13 cellular contexts compared by ENCODE assay signal in genomic region chr6:82013561-82014275, GRCh38.
DNase-seq lines count a peak whose midpoint lies in the region; ATAC-seq and TF ChIP-seq lines count a peak whose summit lies in the region.
"Had no signal": no experiment of that assay in that cellular context is flagged by ENCODE, and none has a peak within 500 bp of the region (broad histone marks: within the 10 kb centered on the region; RNA-seq: fewer than 3 reads in every experiment).

No MANE protein-coding gene starts in this region.

- no peaks in the 10 kb centered on the region for H3K79me2 ChIP-seq in mammary epithelial cell (ENCODE audit: insufficient read depth, low read length)

- BruUV-seq in mammary epithelial cell (replicated peaks; lab: Mats Ljungman, UMichigan) = no TSS peak

- peak overlapping the region; percentile 61 for H3K27ac ChIP-seq in mammary epithelial cell (ENCODE audit: insufficient read depth, low read depth, low read length)
- H3K27ac ChIP-seq in right atrium auricular region = peak overlapping the region; percentile 56 to 79
- peak overlapping the region; percentile 61 for H3K27ac ChIP-seq in suprapubic skin

- H3K4me3 Mint-ChIP-seq in T-cell (no peak overlapping the region), type B pancreatic cell (no peak overlapping the region)
- H3K4me3 Mint-ChIP-seq: activated CD4-positive, alpha-beta T cell treated with anti-CD3 and anti-CD28 coated beads, Interleukin-2, amount 10 ng/mL, durations not matched to agents 7 days and 5 days; activated naive CD8-positive, alpha-beta T cell treated with anti-CD3 and anti-CD28 coated beads, Interleukin-2, amount 10 ng/mL, durations not matched to agents 7 days and 5 days; natural killer cell had no signal

- no peaks in the 10 kb centered on the region for H3K27me3 ChIP-seq in mammary epithelial cell (ENCODE audit: insufficient read depth, low read length)
- H3K27me3 ChIP-seq in right atrium auricular region = no peaks in the 10 kb centered on the region
- H3K27me3 ChIP-seq in suprapubic skin = no peaks in the 10 kb centered on the region
- H3K27me3 ChIP-seq: Peyer's patch had no signal

- peak overlapping the region; percentile 65 for H3K4me2 ChIP-seq in mammary epithelial cell (ENCODE audit: insufficient read depth, low read depth, low read length)

- peak overlapping the region; percentile 27 for H3K9ac ChIP-seq in mammary epithelial cell (ENCODE audit: insufficient read depth, low read length)

- H3K27ac Mint-ChIP-seq in T-cell (no peak overlapping the region), type B pancreatic cell (no peak overlapping the region)
- H3K27ac Mint-ChIP-seq: activated CD4-positive, alpha-beta T cell treated with anti-CD3 and anti-CD28 coated beads, Interleukin-2, amount 10 ng/mL, durations not matched to agents 7 days and 5 days; activated naive CD8-positive, alpha-beta T cell treated with anti-CD3 and anti-CD28 coated beads, Interleukin-2, amount 10 ng/mL, durations not matched to agents 7 days and 5 days; natural killer cell had no signal

- H2AFZ ChIP-seq in mammary epithelial cell (ENCODE audit: low read depth, low read length) = peak overlapping the region; percentile 35

- in situ Hi-C loops in mammary epithelial cell (cut with MboI; ENCODE audit: low sequenced_read_pairs in 2 of 2) = loop anchor here (25.0 kb wide), 2 partner anchors 251 to 1401 kb away; partner anchors contain the start of gene TENT5A (in 2 of the 2)

- peaks cover 0 to 15% (median 0%) of the 10 kb centered on the region in 3 donors for H3K9me3 Mint-ChIP-seq in T-cell
- H3K9me3 Mint-ChIP-seq in type B pancreatic cell = peaks cover 1% of the 10 kb centered on the region

- TF ChIP-seq EP300 in suprapubic skin (IDR thresholded peaks at IDR 0.05) = no peak

- WGBS in mammary epithelial cell (ENCODE audit: low coverage, missing lambda C conversion rate) = 29% methylated on average over 2 of the region's 2 CpGs
- 29% methylated on average over 2 of the region's 2 CpGs for WGBS in suprapubic skin

- CTCF ChIA-PET in mammary epithelial cell (lab: Charles Lee; ENCODE audit: low non-redundant PET) = no interaction called here
- CTCF ChIA-PET in T-cell (lab: Charles Lee) = no interaction called here

- no peaks in the 10 kb centered on the region for H3K9me3 ChIP-seq in mammary epithelial cell (replicated peaks; ENCODE audit: insufficient read depth, low read length)
- peaks cover 0 to 6% of the 10 kb centered on the region in 2 donors for H3K9me3 ChIP-seq in right atrium auricular region
- H3K9me3 ChIP-seq in suprapubic skin = peaks cover 6% of the 10 kb centered on the region
- H3K9me3 ChIP-seq: Peyer's patch had no signal

- TF ChIP-seq POLR2A in suprapubic skin (IDR thresholded peaks at IDR 0.05) = no peak

- no peak for TF ChIP-seq CTCF in mammary epithelial cell (conservative IDR thresholded peaks at IDR 0.05 in 1 of 2, IDR thresholded peaks at IDR 0.05 in 1 of 2; ENCODE audit: extremely low read depth in 1 of 2, insufficient read depth in 1 of 2, low read depth in 1 of 2, low read length in 2 of 2)
- TF ChIP-seq CTCF in right atrium auricular region (IDR thresholded peaks at IDR 0.05) = no peak
- no peak for TF ChIP-seq CTCF in suprapubic skin (IDR thresholded peaks at IDR 0.05)
- TF ChIP-seq CTCF in type B pancreatic cell (conservative IDR thresholded peaks at IDR 0.05) = no peak

- intact Hi-C loops in mammary epithelial cell (cut with micrococcal nuclease) = no loop called here

- dilution Hi-C loops in mammary epithelial cell (cut with HindIII; ENCODE audit: low sequenced_read_pairs) = no loop called here

- no peaks in the 10 kb centered on the region for H3K27me3 Mint-ChIP-seq in T-cell
- no peaks in the 10 kb centered on the region for H3K27me3 Mint-ChIP-seq in type B pancreatic cell
- H3K27me3 Mint-ChIP-seq: activated CD4-positive, alpha-beta T cell treated with anti-CD3 and anti-CD28 coated beads, Interleukin-2, amount 10 ng/mL, durations not matched to agents 7 days and 5 days; activated naive CD8-positive, alpha-beta T cell treated with anti-CD3 and anti-CD28 coated beads, Interleukin-2, amount 10 ng/mL, durations not matched to agents 7 days and 5 days had no signal

- peaks cover 51% of the 10 kb centered on the region for H3K4me1 ChIP-seq in mammary epithelial cell (ENCODE audit: insufficient read depth, low read length)
- H3K4me1 ChIP-seq in right atrium auricular region = peaks cover 0 to 23% of the 10 kb centered on the region in 2 donors
- peaks cover 33% of the 10 kb centered on the region for H3K4me1 ChIP-seq in suprapubic skin

- H3K36me3 Mint-ChIP-seq in T-cell = no peaks in the 10 kb centered on the region
- no peaks in the 10 kb centered on the region for H3K36me3 Mint-ChIP-seq in type B pancreatic cell
- H3K36me3 Mint-ChIP-seq: activated naive CD8-positive, alpha-beta T cell treated with anti-CD3 and anti-CD28 coated beads, Interleukin-2, amount 10 ng/mL, durations not matched to agents 7 days and 5 days; natural killer cell had no signal

- H3K36me3 ChIP-seq in mammary epithelial cell (ENCODE audit: insufficient read depth, low read length) = no peaks in the 10 kb centered on the region
- no peaks in the 10 kb centered on the region for H3K36me3 ChIP-seq in right atrium auricular region
- H3K36me3 ChIP-seq in suprapubic skin = no peaks in the 10 kb centered on the region
- H3K36me3 ChIP-seq: Peyer's patch had no signal

- DNase-seq in M059J (ENCODE audit: low read depth) (peak; percentile 93), mammary epithelial cell (peak; percentile 71), right atrium auricular region (ENCODE audit: low spot score) (no peak), suprapubic skin (ENCODE audit: low spot score in 2 of 2) (no peak), NCI-H1417 treated with DMSO at 0.1 percent for 48 hours (lab: John Stamatoyannopoulos, UW) (no peak), T-cell (no peak), type B pancreatic cell (ENCODE audit: extremely low spot score, unreplicated experiment) (no peak)
- DNase-seq in effector CD8-positive, alpha-beta T cell (lab: John Stamatoyannopoulos, UW) = no peak
- DNase-seq: activated CD4-positive, alpha-beta T cell treated with anti-CD3 and anti-CD28 coated beads, Interleukin-2, amount 10 ng/mL, durations not matched to agents 7 days and 5 days; activated naive CD8-positive, alpha-beta T cell treated with anti-CD3 and anti-CD28 coated beads, Interleukin-2, amount 10 ng/mL, durations not matched to agents 7 days and 5 days; natural killer cell; NCI-H146; Peyer's patch had no signal

- POLR2A ChIA-PET in T-cell (lab: Charles Lee) = interaction anchor here in 1 of 2 donors (0.6 kb wide), 1 partner anchor 12 kb away, joined by 3 read pairs; no protein-coding TSS in a partner anchor

- H3K4me3 ChIP-seq in mammary epithelial cell (replicated peaks in 1 of 3; ENCODE audit: insufficient read depth in 1 of 3, low read depth in 2 of 3, low read length in 3 of 3) (no peak overlapping the region), right atrium auricular region (no peak overlapping the region), suprapubic skin (no peak overlapping the region)
- H3K4me3 ChIP-seq: Peyer's patch had no signal

- H4K20me1 ChIP-seq in mammary epithelial cell (ENCODE audit: insufficient read depth, low read length) = no peaks in the 10 kb centered on the region

- no peak for ATAC-seq in T-cell (replicated peaks in 1 of 4)
- ATAC-seq: natural killer cell had no signal

- no peaks in the 10 kb centered on the region for H3K4me1 Mint-ChIP-seq in T-cell
- no peaks in the 10 kb centered on the region for H3K4me1 Mint-ChIP-seq in type B pancreatic cell (ENCODE audit: unreplicated experiment)
- H3K4me1 Mint-ChIP-seq: activated CD4-positive, alpha-beta T cell treated with anti-CD3 and anti-CD28 coated beads, Interleukin-2, amount 10 ng/mL, durations not matched to agents 7 days and 5 days; activated naive CD8-positive, alpha-beta T cell treated with anti-CD3 and anti-CD28 coated beads, Interleukin-2, amount 10 ng/mL, durations not matched to agents 7 days and 5 days; natural killer cell had no signal

Comparison
In these comparisons a context has a peak if more than half of its experiments do, and no peak if none do; other contexts are left out.
1. DNase-seq: peak in M059J (single experiment) and mammary epithelial cell (single experiment); none in right atrium auricular region (single experiment), suprapubic skin (0 of 2), effector CD8-positive, alpha-beta T cell (single experiment), NCI-H1417 treated with DMSO at 0.1 percent for 48 hours (single experiment), T-cell (0 of 34) and type B pancreatic cell (single experiment).
2. Peak in every context shown above with its lines, with median percentiles within 50 percentile points of each other: H3K27ac ChIP-seq.